In the genomic region with DNA sequence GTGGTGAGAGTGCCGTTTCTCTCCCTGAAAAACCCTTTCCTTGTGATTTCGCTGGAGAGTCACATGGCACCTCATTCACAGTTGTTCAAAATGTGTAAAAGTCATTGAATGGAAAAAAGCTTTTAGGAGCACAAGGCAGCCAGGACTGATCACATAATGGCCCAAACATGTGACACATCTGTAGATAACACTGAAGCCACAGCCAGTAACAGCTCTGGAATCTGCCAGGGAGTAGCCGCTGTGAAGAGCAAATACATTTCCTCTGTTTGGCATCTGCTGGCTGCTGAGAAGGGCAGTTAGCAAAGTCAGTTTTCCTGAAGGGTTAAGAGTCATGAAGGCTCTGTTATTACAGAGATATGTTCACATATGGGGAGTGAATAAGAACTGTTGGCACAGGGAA, we compare ENCODE assay signal across 1 cellular context.
TF ChIP-seq lines count a peak whose summit lies in the region.

No MANE protein-coding gene starts in this region.

TF ChIP-seq in K562, 482 proteins besides CTCF, POLR2A, EP300 and RAD21 (continued from another document):
- TF ChIP-seq DEAF1 (CRISPR knock-in tag; IDR thresholded peaks at IDR 0.05) (0 out of 2 replicates have a peak, but pooled peaks have one; percentile 12), ZNF311 (CRISPR knock-in tag; IDR thresholded peaks at IDR 0.05) (no peak), HDAC8 (tag; IDR thresholded peaks at IDR 0.05) (no peak), E2F3 (CRISPR knock-in tag; IDR thresholded peaks at IDR 0.05) (no peak; the same call in 1 of the 2 replicates), ZNF79 (CRISPR knock-in tag; IDR thresholded peaks at IDR 0.05; ENCODE audit: low read depth) (0 out of 2 replicates have a peak, but pooled peaks have one; percentile 16), MAFG (tag; conservative IDR thresholded peaks at IDR 0.05) (no peak), ZNF75A (CRISPR knock-in tag; IDR thresholded peaks at IDR 0.05) (peak; percentile 61; the same call in 1 of the 2 replicates), ZNF449 (CRISPR knock-in tag; IDR thresholded peaks at IDR 0.05) (0 out of 2 replicates have a peak, but pooled peaks have one; percentile 14), HNRNPUL1 (IDR thresholded peaks at IDR 0.05; ENCODE audit: low read length) (no peak), RCOR1 (IDR thresholded peaks at IDR 0.05; ENCODE audit: borderline replicate concordance in 1 of 2, low read depth in 2 of 2, low read length in 2 of 2) (no peak), FOXJ3 (CRISPR knock-in tag; IDR thresholded peaks at IDR 0.05) (no peak), MAZ (CRISPR knock-in tag; conservative IDR thresholded peaks at IDR 0.05 in 1 of 2, IDR thresholded peaks at IDR 0.05 in 1 of 2) (peak in 1 of 2 experiments; percentile 58; a peak in 2 of 4 replicates), ZBTB17 (CRISPR knock-in tag; IDR thresholded peaks at IDR 0.05) (peak; percentile 64; the same call in 1 of the 2 replicates), ZNF639 (CRISPR knock-in tag; conservative IDR thresholded peaks at IDR 0.05 in 1 of 2, IDR thresholded peaks at IDR 0.05 in 1 of 2) (peak in 1 of 2 experiments; percentile 59; a peak in 1 of 4 replicates), IFI16 (CRISPR knock-in tag; IDR thresholded peaks at IDR 0.05) (no peak), TCF7L2 (IDR thresholded peaks at IDR 0.05; ENCODE audit: low read depth, low read length) (no peak), ZNF239 (CRISPR knock-in tag; IDR thresholded peaks at IDR 0.05) (peak; percentile 39)
- TF ChIP-seq, protein P1, sequence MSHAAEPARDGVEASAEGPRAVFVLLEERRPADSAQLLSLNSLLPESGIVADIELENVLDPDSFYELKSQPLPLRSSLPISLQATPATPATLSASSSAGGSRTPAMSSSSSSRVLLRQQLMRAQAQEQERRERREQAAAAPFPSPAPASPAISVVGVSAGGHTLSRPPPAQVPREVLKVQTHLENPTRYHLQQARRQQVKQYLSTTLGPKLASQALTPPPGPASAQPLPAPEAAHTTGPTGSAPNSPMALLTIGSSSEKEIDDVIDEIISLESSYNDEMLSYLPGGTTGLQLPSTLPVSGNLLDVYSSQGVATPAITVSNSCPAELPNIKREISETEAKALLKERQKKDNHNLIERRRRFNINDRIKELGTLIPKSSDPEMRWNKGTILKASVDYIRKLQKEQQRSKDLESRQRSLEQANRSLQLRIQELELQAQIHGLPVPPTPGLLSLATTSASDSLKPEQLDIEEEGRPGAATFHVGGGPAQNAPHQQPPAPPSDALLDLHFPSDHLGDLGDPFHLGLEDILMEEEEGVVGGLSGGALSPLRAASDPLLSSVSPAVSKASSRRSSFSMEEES (CRISPR knock-in tag; IDR thresholded peaks at IDR 0.05) = peak; percentile 64
- TF ChIP-seq, protein P2, sequence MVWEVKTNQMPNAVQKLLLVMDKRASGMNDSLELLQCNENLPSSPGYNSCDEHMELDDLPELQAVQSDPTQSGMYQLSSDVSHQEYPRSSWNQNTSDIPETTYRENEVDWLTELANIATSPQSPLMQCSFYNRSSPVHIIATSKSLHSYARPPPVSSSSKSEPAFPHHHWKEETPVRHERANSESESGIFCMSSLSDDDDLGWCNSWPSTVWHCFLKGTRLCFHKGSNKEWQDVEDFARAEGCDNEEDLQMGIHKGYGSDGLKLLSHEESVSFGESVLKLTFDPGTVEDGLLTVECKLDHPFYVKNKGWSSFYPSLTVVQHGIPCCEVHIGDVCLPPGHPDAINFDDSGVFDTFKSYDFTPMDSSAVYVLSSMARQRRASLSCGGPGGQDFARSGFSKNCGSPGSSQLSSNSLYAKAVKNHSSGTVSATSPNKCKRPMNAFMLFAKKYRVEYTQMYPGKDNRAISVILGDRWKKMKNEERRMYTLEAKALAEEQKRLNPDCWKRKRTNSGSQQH (CRISPR knock-in tag; IDR thresholded peaks at IDR 0.05) = no peak
- TF ChIP-seq, protein P3, sequence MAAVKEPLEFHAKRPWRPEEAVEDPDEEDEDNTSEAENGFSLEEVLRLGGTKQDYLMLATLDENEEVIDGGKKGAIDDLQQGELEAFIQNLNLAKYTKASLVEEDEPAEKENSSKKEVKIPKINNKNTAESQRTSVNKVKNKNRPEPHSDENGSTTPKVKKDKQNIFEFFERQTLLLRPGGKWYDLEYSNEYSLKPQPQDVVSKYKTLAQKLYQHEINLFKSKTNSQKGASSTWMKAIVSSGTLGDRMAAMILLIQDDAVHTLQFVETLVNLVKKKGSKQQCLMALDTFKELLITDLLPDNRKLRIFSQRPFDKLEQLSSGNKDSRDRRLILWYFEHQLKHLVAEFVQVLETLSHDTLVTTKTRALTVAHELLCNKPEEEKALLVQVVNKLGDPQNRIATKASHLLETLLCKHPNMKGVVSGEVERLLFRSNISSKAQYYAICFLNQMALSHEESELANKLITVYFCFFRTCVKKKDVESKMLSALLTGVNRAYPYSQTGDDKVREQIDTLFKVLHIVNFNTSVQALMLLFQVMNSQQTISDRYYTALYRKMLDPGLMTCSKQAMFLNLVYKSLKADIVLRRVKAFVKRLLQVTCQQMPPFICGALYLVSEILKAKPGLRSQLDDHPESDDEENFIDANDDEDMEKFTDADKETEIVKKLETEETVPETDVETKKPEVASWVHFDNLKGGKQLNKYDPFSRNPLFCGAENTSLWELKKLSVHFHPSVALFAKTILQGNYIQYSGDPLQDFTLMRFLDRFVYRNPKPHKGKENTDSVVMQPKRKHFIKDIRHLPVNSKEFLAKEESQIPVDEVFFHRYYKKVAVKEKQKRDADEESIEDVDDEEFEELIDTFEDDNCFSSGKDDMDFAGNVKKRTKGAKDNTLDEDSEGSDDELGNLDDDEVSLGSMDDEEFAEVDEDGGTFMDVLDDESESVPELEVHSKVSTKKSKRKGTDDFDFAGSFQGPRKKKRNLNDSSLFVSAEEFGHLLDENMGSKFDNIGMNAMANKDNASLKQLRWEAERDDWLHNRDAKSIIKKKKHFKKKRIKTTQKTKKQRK (IDR thresholded peaks at IDR 0.05; ENCODE audit: borderline replicate concordance, low read depth, low read length) = no peak
- TF ChIP-seq, protein P4, sequence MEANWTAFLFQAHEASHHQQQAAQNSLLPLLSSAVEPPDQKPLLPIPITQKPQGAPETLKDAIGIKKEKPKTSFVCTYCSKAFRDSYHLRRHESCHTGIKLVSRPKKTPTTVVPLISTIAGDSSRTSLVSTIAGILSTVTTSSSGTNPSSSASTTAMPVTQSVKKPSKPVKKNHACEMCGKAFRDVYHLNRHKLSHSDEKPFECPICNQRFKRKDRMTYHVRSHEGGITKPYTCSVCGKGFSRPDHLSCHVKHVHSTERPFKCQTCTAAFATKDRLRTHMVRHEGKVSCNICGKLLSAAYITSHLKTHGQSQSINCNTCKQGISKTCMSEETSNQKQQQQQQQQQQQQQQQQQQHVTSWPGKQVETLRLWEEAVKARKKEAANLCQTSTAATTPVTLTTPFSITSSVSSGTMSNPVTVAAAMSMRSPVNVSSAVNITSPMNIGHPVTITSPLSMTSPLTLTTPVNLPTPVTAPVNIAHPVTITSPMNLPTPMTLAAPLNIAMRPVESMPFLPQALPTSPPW (CRISPR knock-in tag; IDR thresholded peaks at IDR 0.05) = peak; percentile 14; the same call in 1 of the 2 replicates
